ENCODE assay signal across 8 cellular contexts in genomic region chr9:62849991-62850390, GRCh38.
DNase-seq lines count a peak whose midpoint lies in the region; ATAC-seq, FAIRE-seq and TF ChIP-seq lines count a peak whose summit lies in the region.
"Not testable (repeated sequence)": the region's sequence is repeated elsewhere in the genome, so short reads cannot be mapped to it uniquely, and the experiment has no call there.

No MANE protein-coding gene starts in this region.

- not testable (repeated sequence) for TF ChIP-seq POLR2A in sigmoid colon (IDR thresholded peaks at IDR 0.05)

- H3K36me3 ChIP-seq in MG63; kidney (ENCODE audit: control insufficient read depth in 1 of 2, insufficient read depth in 2 of 2, low read length in 2 of 2); left lung; sigmoid colon; upper lobe of right lung; aorta (ENCODE audit: control insufficient read depth in 1 of 2, insufficient read depth in 2 of 2, low read length in 1 of 2): not testable (repeated sequence)

- not testable (repeated sequence) for TF ChIP-seq EP300 in sigmoid colon (IDR thresholded peaks at IDR 0.05)

- H3K4me1 ChIP-seq in kidney (ENCODE audit: control insufficient read depth in 1 of 2, insufficient read depth in 1 of 2, low read depth in 1 of 2, low read length in 2 of 2); left lung; sigmoid colon; upper lobe of right lung; aorta (ENCODE audit: control insufficient read depth in 1 of 2, insufficient read depth in 2 of 2, low read length in 2 of 2): not testable (repeated sequence)

- WGBS in sigmoid colon, 2 donors: 89% methylated on average over 17 of the region's 17 CpGs
- WGBS in aorta, 2 donors: 80 to 82% methylated on average over 17 of the region's 17 CpGs

- FAIRE-seq in kidney (lab: Jason Lieb, UNC): not testable (repeated sequence)

- H3K27me3 ChIP-seq in MG63; upper lobe of right lung; aorta (ENCODE audit: control insufficient read depth in 1 of 2, insufficient read depth in 2 of 2, low read length in 1 of 2): not testable (repeated sequence)
- H3K27me3 ChIP-seq in left lung (peaks cover 4 to 17% of the 10 kb centered on the region in 2 donors), sigmoid colon (peaks cover 0 to 25% (median 5%) of the 10 kb centered on the region in 3 donors)

- H3K4me3 ChIP-seq in MG63; kidney (ENCODE audit: low read length in 2 of 2); left lung; sigmoid colon; upper lobe of right lung; aorta (ENCODE audit: low read length in 2 of 2): not testable (repeated sequence)

- H3K9ac ChIP-seq in kidney (ENCODE audit: low read length in 2 of 2): not testable (repeated sequence)

- not testable (repeated sequence) for H3K9me3 ChIP-seq in MG63; kidney (ENCODE audit: control insufficient read depth in 1 of 2, low read length in 2 of 2); left lung; sigmoid colon; upper lobe of right lung; aorta (ENCODE audit: control insufficient read depth, low read length)

- H3K27ac ChIP-seq in kidney (ENCODE audit: low read depth in 2 of 2, low read length in 2 of 2); left lung; sigmoid colon; upper lobe of right lung; aorta (ENCODE audit: low read depth in 1 of 2, low read length in 2 of 2): not testable (repeated sequence)

- ATAC-seq in left lung, sciatic nerve, upper lobe of right lung: not testable (repeated sequence)
- peak; percentile 30 for ATAC-seq in aorta (ENCODE audit: low FRiP score)

- peak; percentile 10 for DNase-seq in MG63
- DNase-seq in kidney: peak; percentile 51
- peak; percentile 28 to 45 for DNase-seq in left lung
- peak; percentile 72 for DNase-seq in posterior vena cava (ENCODE audit: low spot score)
- DNase-seq in sciatic nerve (ENCODE audit: low spot score): peak; percentile 50
- DNase-seq in sigmoid colon: peak; percentile 43
- peak; percentile 55 for DNase-seq in upper lobe of right lung
- DNase-seq in aorta: peak in 1 of 2 donors; percentile 66

- intact Hi-C loops in kidney (cut with DNase I); left lung (cut with DNase I); posterior vena cava (cut with DNase I); sciatic nerve (cut with DNase I); sigmoid colon (cut with DNase I); upper lobe of right lung (cut with DNase I); aorta (cut with DNase I): not testable (repeated sequence)

- not testable (repeated sequence) for TF ChIP-seq CTCF in kidney (IDR thresholded peaks at IDR 0.05; ENCODE audit: borderline replicate concordance, extremely low read depth, insufficient read depth); left lung (IDR thresholded peaks at IDR 0.05); sigmoid colon (IDR thresholded peaks at IDR 0.05); upper lobe of right lung (IDR thresholded peaks at IDR 0.05)
